Comparison of ENCODE assay signal across 8 cellular contexts in the genomic region with DNA sequence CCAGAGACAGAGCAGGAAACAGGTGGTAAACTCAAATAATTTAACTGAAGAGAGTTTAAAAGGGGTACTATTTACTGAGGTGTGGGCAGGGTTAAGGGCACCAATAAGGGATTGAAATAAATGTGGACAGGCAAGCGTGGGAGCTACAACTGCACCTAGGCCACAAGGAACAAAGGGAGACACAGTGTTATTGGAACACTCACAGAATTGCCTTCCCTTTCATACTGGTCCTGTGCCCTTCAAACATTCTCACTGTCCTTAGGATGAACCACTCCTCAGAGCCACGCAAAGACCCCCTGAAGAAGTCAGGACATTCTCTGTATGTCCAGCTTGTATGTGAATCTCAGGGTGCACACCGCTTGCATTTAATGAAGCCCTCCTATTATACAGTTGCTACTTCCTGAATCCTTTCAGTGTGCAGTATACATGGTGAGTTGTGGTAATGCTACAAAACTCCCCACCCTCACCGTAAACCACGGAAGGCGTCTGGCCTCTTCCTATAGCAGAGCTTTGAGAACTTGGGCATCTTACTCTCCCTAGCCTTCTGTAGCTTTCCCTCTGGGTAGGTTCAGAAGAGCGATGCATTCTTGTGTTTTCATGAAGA. TPM values are rescaled to one million over a fixed set of nuclear protein-coding genes. Genes with fewer than 3 reads are reported as not detected.
DNase-seq lines count a peak whose midpoint lies in the region; ATAC-seq and TF ChIP-seq lines count a peak whose summit lies in the region.

No MANE protein-coding gene starts in this region.

- peak overlapping the region; percentile 73 for H3K4me3 Mint-ChIP-seq in T-helper 1 cell treated with Interleukin-12 subunit alpha and Interleukin-12 subunit beta and Interleukin-4 antibody, amounts not matched to agents 30 μg/mL and 1 μg/mL, for 36 hours
- H3K4me3 Mint-ChIP-seq in type B pancreatic cell, result no peak overlapping the region

- no peaks in the 10 kb centered on the region for H3K9me3 Mint-ChIP-seq in T-helper 1 cell treated with Interleukin-12 subunit alpha and Interleukin-12 subunit beta and Interleukin-4 antibody, amounts not matched to agents 30 μg/mL and 1 μg/mL, for 36 hours
- no peaks in the 10 kb centered on the region for H3K9me3 Mint-ChIP-seq in type B pancreatic cell

- H3K4me1 Mint-ChIP-seq in T-helper 1 cell treated with Interleukin-12 subunit alpha and Interleukin-12 subunit beta and Interleukin-4 antibody, amounts not matched to agents 30 μg/mL and 1 μg/mL, for 36 hours (ENCODE audit: low read depth), result peaks cover 50% of the 10 kb centered on the region
- no peaks in the 10 kb centered on the region for H3K4me1 Mint-ChIP-seq in type B pancreatic cell (ENCODE audit: unreplicated experiment)

- no peaks in the 10 kb centered on the region for H3K27me3 Mint-ChIP-seq in T-helper 1 cell treated with Interleukin-12 subunit alpha and Interleukin-12 subunit beta and Interleukin-4 antibody, amounts not matched to agents 30 μg/mL and 1 μg/mL, for 36 hours (ENCODE audit: low read depth)
- no peaks in the 10 kb centered on the region for H3K27me3 Mint-ChIP-seq in type B pancreatic cell

- peaks cover 1% of the 10 kb centered on the region for H3K36me3 Mint-ChIP-seq in T-helper 1 cell treated with Interleukin-12 subunit alpha and Interleukin-12 subunit beta and Interleukin-4 antibody, amounts not matched to agents 30 μg/mL and 1 μg/mL, for 36 hours (ENCODE audit: low read depth)
- H3K36me3 Mint-ChIP-seq in type B pancreatic cell, result no peaks in the 10 kb centered on the region

- peak overlapping the region; percentile 99 for H3K27ac Mint-ChIP-seq in T-helper 1 cell treated with Interleukin-12 subunit alpha and Interleukin-12 subunit beta and Interleukin-4 antibody, amounts not matched to agents 30 μg/mL and 1 μg/mL, for 36 hours
- no peak overlapping the region for H3K27ac Mint-ChIP-seq in type B pancreatic cell

- peak; percentile 78 for DNase-seq in central memory CD4-positive, alpha-beta T cell
- peak; percentile 33 for DNase-seq in stimulated activated CD8-positive, alpha-beta memory T cell treated with anti-CD3 and anti-CD28 coated beads, Interleukin-7, amount 100 ng/mL, for 24 hours (ENCODE audit: low read depth)
- no peak for DNase-seq in cerebellar nuclear complex (lab: John Stamatoyannopoulos, UW)
- no peak for DNase-seq in NCI-H345 (lab: John Stamatoyannopoulos, UW)
- no peak for DNase-seq in type B pancreatic cell (ENCODE audit: extremely low spot score, unreplicated experiment)

- ATAC-seq in GM18508 (IDR thresholded peaks at IDR 0.05; ENCODE audit: insufficient read depth, unreplicated experiment) (peak; percentile 61), HG02852 (IDR thresholded peaks at IDR 0.05; ENCODE audit: unreplicated experiment) (peak; percentile 99)

- no peak for TF ChIP-seq CTCF in type B pancreatic cell (conservative IDR thresholded peaks at IDR 0.05)

RNA-seq across cellular contexts. Expression of gene MRPL1, which starts 9.6 kb away (rescaled TPM):
- 27.1 and 44.1 TPM in 2 replicates for total RNA-seq in type B pancreatic cell (ENCODE audit: low replicate concordance)

RNA-seq across cellular contexts. Expression of gene CNOT6L, which starts 33.8 kb away (rescaled TPM):
- 30.0 and 40.1 TPM in 2 replicates for total RNA-seq in type B pancreatic cell (ENCODE audit: low replicate concordance)

Comparison
In these comparisons a context has a peak if more than half of its experiments do, and no peak if none do; other contexts are left out.
1. DNase-seq: peak in central memory CD4-positive, alpha-beta T cell (single experiment) and stimulated activated CD8-positive, alpha-beta memory T cell treated with anti-CD3 and anti-CD28 coated beads, Interleukin-7, amount 100 ng/mL, for 24 hours (single experiment); none in cerebellar nuclear complex (0 of 2), NCI-H345 (single experiment) and type B pancreatic cell (single experiment).